Comparison of ENCODE assay signal across 9 cellular contexts in genomic region chr6:36949076-36949475, GRCh38. TPM values are rescaled to one million over a fixed set of nuclear protein-coding genes. Genes with fewer than 3 reads are reported as not detected.
DNase-seq lines count a peak whose midpoint lies in the region; ATAC-seq, FAIRE-seq and TF ChIP-seq lines count a peak whose summit lies in the region.
"Not testable (repeated sequence)": the region's sequence is repeated elsewhere in the genome, so short reads cannot be mapped to it uniquely, and the experiment has no call there.
"Had no signal": no experiment of that assay in that cellular context is flagged by ENCODE, and none has a peak within 500 bp of the region (broad histone marks: within the 10 kb centered on the region; RNA-seq: fewer than 3 reads in every experiment).

No MANE protein-coding gene starts in this region.

- not testable (repeated sequence) for TF ChIP-seq RAD21 in K562 (CRISPR knock-in tag; conservative IDR thresholded peaks at IDR 0.05 in 1 of 2, IDR thresholded peaks at IDR 0.05 in 1 of 2)

- ATAC-seq in CD4-positive, alpha-beta T cell (ENCODE audit: poor library complexity); PC-3; WTC11; K562; effector memory CD8-positive, alpha-beta T cell (replicated peaks): not testable (repeated sequence)

- not testable (repeated sequence) for TF ChIP-seq POLR2A in K562 (conservative IDR thresholded peaks at IDR 0.05); spleen (IDR thresholded peaks at IDR 0.05)

- H3K36me3 ChIP-seq in PC-3 (ENCODE audit: low read depth, low read length); K562 (ENCODE audit: control insufficient read depth, insufficient read depth, low read length); spleen: not testable (repeated sequence)

- not testable (repeated sequence) for H4K20me1 ChIP-seq in PC-3 (ENCODE audit: low read length); K562 (replicated peaks; ENCODE audit: control insufficient read depth, insufficient read depth, low read length)

- peaks cover 46% of the 10 kb centered on the region for H3K4me1 Mint-ChIP-seq in CD4-positive, alpha-beta T cell (ENCODE audit: low read depth)
- H3K4me1 Mint-ChIP-seq in WTC11 = peaks cover 29% of the 10 kb centered on the region
- peaks cover 17 to 21% of the 10 kb centered on the region in 2 donors for H3K4me1 Mint-ChIP-seq in effector memory CD8-positive, alpha-beta T cell (ENCODE audit: low read depth in 2 of 2)

- not testable (repeated sequence) for H3K79me2 ChIP-seq in PC-3 (ENCODE audit: low read length); K562 (ENCODE audit: control insufficient read depth, insufficient read depth, low read length)

- not testable (repeated sequence) for H3K27me3 ChIP-seq in CD4-positive, alpha-beta T cell (ENCODE audit: control insufficient read depth, insufficient read depth, low read length); PC-3 (ENCODE audit: low read length); spleen (replicated peaks in 1 of 7)
- peaks cover 19 to 55% of the 10 kb centered on the region in 2 experiments for H3K27me3 ChIP-seq in K562 (ENCODE audit: control insufficient read depth in 2 of 2, insufficient read depth in 2 of 2, low read length in 2 of 2)

- peak overlapping the region; percentile 45 for H3K4me2 ChIP-seq in PC-3 (ENCODE audit: low read length)
- H3K4me2 ChIP-seq in K562 (ENCODE audit: insufficient read depth, low read length) = not testable (repeated sequence)

- H3K4me3 Mint-ChIP-seq in CD4-positive, alpha-beta T cell = peak overlapping the region; percentile 38
- not testable (repeated sequence) for H3K4me3 Mint-ChIP-seq in WTC11
- H3K4me3 Mint-ChIP-seq in effector memory CD8-positive, alpha-beta T cell = peak overlapping the region in 1 of 2 donors; percentile 25

- H3F3A ChIP-seq in PC-3 (ENCODE audit: low read length, unreplicated experiment) = not testable (repeated sequence)

- DNase-seq in CD4-positive, alpha-beta T cell; PC-3; WTC11 (ENCODE audit: low spot score); K562 (ENCODE audit: extremely low read depth in 1 of 4, low spot score in 3 of 4); effector memory CD8-positive, alpha-beta T cell: not testable (repeated sequence)
- peak; percentile 21 for DNase-seq in islet precursor cell
- DNase-seq in spleen = peak; percentile 25

- H3K9me3 ChIP-seq in CD4-positive, alpha-beta T cell (ENCODE audit: control insufficient read depth, low read length); PC-3 (ENCODE audit: low read length); K562 (replicated peaks; ENCODE audit: control insufficient read depth, insufficient read depth, low read depth, low read length); spleen: not testable (repeated sequence)

- in situ Hi-C loops in K562 (cut with MboI) = not testable (repeated sequence)

- not testable (repeated sequence) for BruUV-seq in PC-3 (replicated peaks; lab: Mats Ljungman, UMichigan); K562 (replicated peaks; lab: Mats Ljungman, UMichigan)

- peak overlapping the region; percentile 14 for H3K27ac Mint-ChIP-seq in CD4-positive, alpha-beta T cell
- peak overlapping the region; percentile 41 for H3K27ac Mint-ChIP-seq in WTC11
- H3K27ac Mint-ChIP-seq in effector memory CD8-positive, alpha-beta T cell = peak overlapping the region; percentile 20 to 57

- not testable (repeated sequence) for FAIRE-seq in K562 (lab: Jason Lieb, UNC)

- not testable (repeated sequence) for H3K27me3 Mint-ChIP-seq in CD4-positive, alpha-beta T cell; WTC11 (ENCODE audit: low read depth); effector memory CD8-positive, alpha-beta T cell

- peak overlapping the region; percentile 30; the same call in 1 of the 2 replicates for H3K9ac ChIP-seq in PC-3 (ENCODE audit: low read length)
- H3K9ac ChIP-seq in K562 (ENCODE audit: insufficient read depth in 1 of 2, low read depth in 2 of 2, low read length in 2 of 2) = not testable (repeated sequence)

- H3K36me3 Mint-ChIP-seq in CD4-positive, alpha-beta T cell (ENCODE audit: low read depth); WTC11; effector memory CD8-positive, alpha-beta T cell (ENCODE audit: insufficient read depth): not testable (repeated sequence)

- not testable (repeated sequence) for H3K4me3 ChIP-seq in PC-3 (ENCODE audit: low read length); K562; spleen

- intact Hi-C loops in CD4-positive, alpha-beta T cell (cut with DNase I, micrococcal nuclease); PC-3 (cut with micrococcal nuclease); K562 (cut with micrococcal nuclease); spleen (cut with DNase I; ENCODE audit: low total_unique reads): not testable (repeated sequence)

- not testable (repeated sequence) for H3K9me1 ChIP-seq in K562 (ENCODE audit: control insufficient read depth, insufficient read depth, low read length)

- 16% methylated on average over 9 of the region's 9 CpGs for WGBS in K562 (ENCODE audit: insufficient coverage, low coverage, missing lambda C conversion rate)
- WGBS in spleen, 5 donors = 91 to 96% (median 94%) methylated on average over 9 of the region's 9 CpGs

- H3K9me3 Mint-ChIP-seq in CD4-positive, alpha-beta T cell; WTC11; effector memory CD8-positive, alpha-beta T cell: not testable (repeated sequence)

- CTCF ChIA-PET in CD4-positive, alpha-beta T cell (lab: Charles Lee); K562 (lab: Yijun Ruan, JAX; ENCODE audit: low intra/inter-chr PET ratio): not testable (repeated sequence)
- CTCF ChIA-PET in PC-3 (lab: Charles Lee) (interaction anchor here (1.0 to 1.3 kb wide), 2 partner anchors 35 to 69 kb away, joined by 3 to 9 read pairs; no protein-coding TSS in a partner anchor), WTC11 (lab: Charles Lee) (interaction anchor here (1.2 kb wide), 1 partner anchor 69 kb away, joined by 4 read pairs; no protein-coding TSS in a partner anchor)

- TF ChIP-seq EP300 in K562 (IDR thresholded peaks at IDR 0.05; ENCODE audit: low read length) = not testable (repeated sequence)

- H3K27ac ChIP-seq in CD4-positive, alpha-beta T cell (ENCODE audit: low read depth, low read length); K562 (ENCODE audit: extremely low read depth, low read depth, low read length); spleen: not testable (repeated sequence)
- H3K27ac ChIP-seq in PC-3 (ENCODE audit: low read length) = peak overlapping the region; percentile 90

- TF ChIP-seq CTCF in CD4-positive, alpha-beta T cell (IDR thresholded peaks at IDR 0.05); PC-3 (conservative IDR thresholded peaks at IDR 0.05; ENCODE audit: low read depth, low read length); WTC11 (IDR thresholded peaks at IDR 0.05); K562 (IDR thresholded peaks at IDR 0.05 in 2 of 3, conservative IDR thresholded peaks at IDR 0.05 in 1 of 3; ENCODE audit: insufficient read depth in 2 of 3, low read depth in 1 of 3, low read length in 3 of 3); spleen (IDR thresholded peaks at IDR 0.05 in 8 of 11, conservative IDR thresholded peaks at IDR 0.05 in 3 of 11): not testable (repeated sequence)

- not testable (repeated sequence) for H3K9me2 ChIP-seq in PC-3 (replicated peaks; ENCODE audit: low read length)

- peak overlapping the region; percentile 3; the same call in 1 of the 2 replicates for H2AFZ ChIP-seq in PC-3 (ENCODE audit: low read length)
- H2AFZ ChIP-seq in K562 (ENCODE audit: low read depth, low read length) = not testable (repeated sequence)

- POLR2A ChIA-PET in CD4-positive, alpha-beta T cell (lab: Charles Lee) = interaction anchor here (2.4 kb wide), 1 partner anchor 37 kb away, joined by 7 read pairs; the partner anchor contains the start of gene MTCH1
- POLR2A ChIA-PET in PC-3 (lab: Charles Lee; ENCODE audit: unreplicated experiment); WTC11 (lab: Charles Lee); K562 (lab: Yijun Ruan, JAX): not testable (repeated sequence)

- H3K4me1 ChIP-seq in PC-3 (ENCODE audit: insufficient read depth, low read length) (peaks cover 22% of the 10 kb centered on the region), spleen (peaks cover 0 to 19% (median 4%) of the 10 kb centered on the region in 6 donors)
- not testable (repeated sequence) for H3K4me1 ChIP-seq in K562 (replicated peaks in 1 of 2; ENCODE audit: control insufficient read depth in 2 of 2, insufficient read depth in 2 of 2, low read length in 2 of 2)

RNA-seq across cellular contexts. Expression of gene PI16, which starts 5.5 kb away (rescaled TPM):
- total RNA-seq in CD4-positive, alpha-beta T cell = 1 to 10 TPM; 5.2 to 7.8 TPM
- total RNA-seq in PC-3 (2014; rRNA removed) (0.07 TPM in 1 of 2 replicates, not detected in the other), WTC11 (2021) (0.09 to 0.17 TPM in 2 of 3 replicates, not detected in the other), K562 (2014; rRNA removed) (0.12 and 0.18 TPM in 2 replicates), K562 (2014; rRNA removed; fragmentation: Illumina TruSeq; extraction: Trizol) (not detected in 2 replicates), K562 (2015; rRNA removed; fragmentation: Illumina TruSeq; extraction: Trizol) (not detected in 2 replicates), K562 (2021) (0.18 TPM in 1 of 2 replicates, not detected in the other), spleen (1 to 10 TPM in 5 of 7 donors, under 1 TPM in 1, not detected in 1; 0.94 to 2.1 (median 1.6) TPM)
- total RNA-seq in K562 (2011; cell fraction: chromatin; rRNA removed; ENCODE audit: low replicate concordance) = 0.42 TPM in 1 of 2 replicates, not detected in the other
- total RNA-seq in K562 (2011; cell fraction: nucleolus; rRNA removed) = 0.33 TPM in 1 of 2 replicates, not detected in the other
- total RNA-seq in K562 (2011; cell fraction: nucleoplasm; rRNA removed) = 0.15 and 0.84 TPM in 2 replicates
- polyA plus RNA-seq in K562 (2011; rRNA removed) (0.06 TPM in 1 of 2 replicates, not detected in the other), K562 (2014; fragmentation: Illumina TruSeq; extraction: Trizol) (0.08 TPM in 1 of 2 replicates, not detected in the other), K562 (2014; fragmentation: Nextera tagmentation; extraction: Ambion mirVana) (not detected), K562 (2014; rRNA removed) (0.54 TPM in 1 of 2 replicates, not detected in the other), spleen (1 to 10 TPM; 1.6 to 7.3 (median 2.0) TPM)
- not detected in 2 replicates for polyA plus RNA-seq in K562 (2011; cell fraction: cytosol; rRNA removed)
- 0.06 and 0.13 TPM in 2 replicates for polyA plus RNA-seq in K562 (2011; cell fraction: nucleus; rRNA removed)
- polyA plus RNA-seq in K562 (2012) = 0.10 and 0.64 TPM in 2 replicates
- polyA minus RNA-seq in K562 (2011; rRNA and poly(A)+ RNA removed) = not detected in 2 replicates
- polyA minus RNA-seq in K562 (2011; cell fraction: cytosol; rRNA and poly(A)+ RNA removed) = not detected in 2 replicates
- 0.33 TPM in 1 of 2 replicates, not detected in the other for polyA minus RNA-seq in K562 (2011; cell fraction: nucleus; rRNA and poly(A)+ RNA removed)
- polyA plus RNA-seq: A549 had no signal

RNA-seq across cellular contexts. Expression of gene MTCH1, which starts 36.9 kb away (rescaled TPM):
- 100 to 1,000 TPM; 231 to 239 TPM for total RNA-seq in CD4-positive, alpha-beta T cell
- total RNA-seq in PC-3 (2014; rRNA removed) = 253 and 264 TPM in 2 replicates
- total RNA-seq in WTC11 (2021) = 198 to 207 TPM (median 204 TPM) in 3 replicates
- total RNA-seq in K562 (2011; cell fraction: chromatin; rRNA removed; ENCODE audit: low replicate concordance) = 102 and 218 TPM in 2 replicates
- total RNA-seq in K562 (2011; cell fraction: nucleolus; rRNA removed) = 162 and 195 TPM in 2 replicates
- 126 and 134 TPM in 2 replicates for total RNA-seq in K562 (2011; cell fraction: nucleoplasm; rRNA removed)
- 118 and 148 TPM in 2 replicates for total RNA-seq in K562 (2014; rRNA removed)
- total RNA-seq in K562 (2014; rRNA removed; fragmentation: Illumina TruSeq; extraction: Trizol) = 98.3 and 112 TPM in 2 replicates
- total RNA-seq in K562 (2015; rRNA removed; fragmentation: Illumina TruSeq; extraction: Trizol) = 114 and 122 TPM in 2 replicates
- total RNA-seq in K562 (2021) = 153 and 161 TPM in 2 replicates
- 135 and 137 TPM in 2 replicates for polyA plus RNA-seq in K562 (2011; rRNA removed)
- polyA plus RNA-seq in K562 (2011; cell fraction: cytosol; rRNA removed) = 156 and 157 TPM in 2 replicates
- polyA plus RNA-seq in K562 (2011; cell fraction: nucleus; rRNA removed) = 338 and 345 TPM in 2 replicates
- 148 and 189 TPM in 2 replicates for polyA plus RNA-seq in K562 (2012)
- 125 and 128 TPM in 2 replicates for polyA plus RNA-seq in K562 (2014; fragmentation: Illumina TruSeq; extraction: Trizol)
- polyA plus RNA-seq in K562 (2014; fragmentation: Nextera tagmentation; extraction: Ambion mirVana) = 10 to 100 TPM in 1 of 2 experiments, 1 to 10 TPM in 1; 7.9 to 14.1 TPM
- 102 and 116 TPM in 2 replicates for polyA plus RNA-seq in K562 (2014; rRNA removed)
- 101 and 125 TPM in 2 replicates for polyA minus RNA-seq in K562 (2011; rRNA and poly(A)+ RNA removed)
- 65.4 and 66.7 TPM in 2 replicates for polyA minus RNA-seq in K562 (2011; cell fraction: cytosol; rRNA and poly(A)+ RNA removed)
- 139 and 166 TPM in 2 replicates for polyA minus RNA-seq in K562 (2011; cell fraction: nucleus; rRNA and poly(A)+ RNA removed)
- 100 to 1,000 TPM; 135 to 191 (median 162) TPM for total RNA-seq in spleen
- 100 to 1,000 TPM in 2 of 3 donors, 10 to 100 TPM in 1; 87.3 to 144 (median 134) TPM for polyA plus RNA-seq in spleen

RNA-seq across cellular contexts. Expression of gene FGD2, which starts 56.4 kb away (rescaled TPM):
- total RNA-seq in CD4-positive, alpha-beta T cell = 1 to 10 TPM; 1.2 TPM
- total RNA-seq in PC-3 (2014; rRNA removed) (0.35 and 0.44 TPM in 2 replicates), WTC11 (2021) (0.31 to 0.78 TPM (median 0.44 TPM) in 3 replicates), K562 (2014; rRNA removed) (0.04 TPM in 1 of 2 replicates, not detected in the other), K562 (2014; rRNA removed; fragmentation: Illumina TruSeq; extraction: Trizol) (not detected in 2 replicates), K562 (2015; rRNA removed; fragmentation: Illumina TruSeq; extraction: Trizol) (0.15 TPM in 1 of 2 replicates, not detected in the other), K562 (2021) (0.13 TPM in 1 of 2 replicates, not detected in the other), spleen (100 to 1,000 TPM; 200 to 426 (median 316) TPM)
- total RNA-seq in K562 (2011; cell fraction: chromatin; rRNA removed; ENCODE audit: low replicate concordance) = 0.30 and 0.49 TPM in 2 replicates
- 0.13 TPM in 1 of 2 replicates, not detected in the other for total RNA-seq in K562 (2011; cell fraction: nucleolus; rRNA removed)
- 0.37 TPM in 1 of 2 replicates, not detected in the other for total RNA-seq in K562 (2011; cell fraction: nucleoplasm; rRNA removed)
- polyA plus RNA-seq in K562 (2011; rRNA removed) (0.04 TPM in 1 of 2 replicates, not detected in the other), K562 (2014; fragmentation: Illumina TruSeq; extraction: Trizol) (not detected in 2 replicates), K562 (2014; fragmentation: Nextera tagmentation; extraction: Ambion mirVana) (not detected), K562 (2014; rRNA removed) (0.09 TPM in 1 of 2 replicates, not detected in the other), spleen (100 to 1,000 TPM in 1 of 3 donors, 10 to 100 TPM in 2; 63.4 to 121 (median 84.2) TPM)
- polyA plus RNA-seq in K562 (2011; cell fraction: cytosol; rRNA removed) = 0.04 and 0.06 TPM in 2 replicates
- 0.15 and 0.44 TPM in 2 replicates for polyA plus RNA-seq in K562 (2011; cell fraction: nucleus; rRNA removed)
- polyA plus RNA-seq in K562 (2012) = 0.17 and 0.42 TPM in 2 replicates
- polyA minus RNA-seq in K562 (2011; rRNA and poly(A)+ RNA removed) = 0.03 TPM in 1 of 2 replicates, not detected in the other
- polyA minus RNA-seq in K562 (2011; cell fraction: cytosol; rRNA and poly(A)+ RNA removed) = not detected in 2 replicates
- 0.33 TPM in 1 of 2 replicates, not detected in the other for polyA minus RNA-seq in K562 (2011; cell fraction: nucleus; rRNA and poly(A)+ RNA removed)
- total RNA-seq: GM23248 had no signal
- polyA plus RNA-seq: A549, GM23248 had no signal

Comparison
In these comparisons a context has a peak if more than half of its experiments do, and no peak if none do; other contexts are left out.
1. RNA of gene FGD2, which starts 56.4 kb away (total RNA-seq): 200 to 426 TPM in spleen; 1.2 TPM in CD4-positive, alpha-beta T cell, 0.35 to 0.44 TPM in PC-3, 0.31 to 0.78 TPM in WTC11 and 0.04 to 0.49 TPM in K562; every median in the first group is over 10 times any median in the second.
2. Peak in every context shown above with its lines, with median percentiles within 50 percentile points of each other: H3K27ac Mint-ChIP-seq.